In genomic region chr4:53026233-53026632, GRCh38 we compare ENCODE assay signal across 2 cellular contexts.
TF ChIP-seq lines count a peak whose summit lies in the region.

No MANE protein-coding gene starts in this region.

TF ChIP-seq in GM23338, 12 proteins besides CTCF, POLR2A, EP300 and RAD21 (continued from another document):
- no peak for TF ChIP-seq REST (IDR thresholded peaks at IDR 0.05; ENCODE audit: unreplicated experiment)
- no peak for TF ChIP-seq ETS1 (IDR thresholded peaks at IDR 0.05)
- no peak for TF ChIP-seq ZNF462 (CRISPR knock-in tag; IDR thresholded peaks at IDR 0.05)
- TF ChIP-seq EZH2 (IDR thresholded peaks at IDR 0.05; ENCODE audit: low read depth, unreplicated experiment) = no peak
- no peak for TF ChIP-seq ZNF331 (CRISPR knock-in tag; IDR thresholded peaks at IDR 0.05; ENCODE audit: low read depth)
- no peak for TF ChIP-seq STAT1 (IDR thresholded peaks at IDR 0.05; ENCODE audit: unreplicated experiment)
- no peak for TF ChIP-seq EZH2phosphoT487 (IDR thresholded peaks at IDR 0.05; ENCODE audit: unreplicated experiment)
- TF ChIP-seq ZNF114 (CRISPR knock-in tag; IDR thresholded peaks at IDR 0.05) = no peak
- no peak for TF ChIP-seq NANOG (IDR thresholded peaks at IDR 0.05; ENCODE audit: borderline replicate concordance)

TF ChIP-seq in SK-N-SH, 30 proteins besides CTCF, POLR2A, EP300 and RAD21 (continued from another document):
- TF ChIP-seq PBX3 (IDR thresholded peaks at IDR 0.05) (no peak), IRF3 (IDR thresholded peaks at IDR 0.05; ENCODE audit: low read depth, low read length) (no peak), MAX (IDR thresholded peaks at IDR 0.05; ENCODE audit: low read depth) (no peak), FOXM1 (IDR thresholded peaks at IDR 0.05; ENCODE audit: low read depth) (peak; percentile 52; the same call in 1 of the 2 replicates), TAF1 (IDR thresholded peaks at IDR 0.05; ENCODE audit: borderline replicate concordance, low read depth, low read length) (no peak), TEAD4 (IDR thresholded peaks at IDR 0.05; ENCODE audit: borderline replicate concordance, insufficient read depth) (peak; percentile 67; the same call in 1 of the 2 replicates), NRF1 (IDR thresholded peaks at IDR 0.05; ENCODE audit: low read depth, low read length) (no peak), GATA2 (CRISPR knock-in tag; IDR thresholded peaks at IDR 0.05) (peak; percentile 97), TCF12 (IDR thresholded peaks at IDR 0.05) (peak; percentile 74), CHD2 (IDR thresholded peaks at IDR 0.05; ENCODE audit: low read length, partially characterized antibody) (peak; percentile 88), POLR2AphosphoS5 (IDR thresholded peaks at IDR 0.05; ENCODE audit: low read depth, low read length) (no peak), YY1 (IDR thresholded peaks at IDR 0.05; ENCODE audit: low read depth) (no peak), FOSL2 (IDR thresholded peaks at IDR 0.05; ENCODE audit: borderline replicate concordance, low read depth) (no peak), RCOR1 (IDR thresholded peaks at IDR 0.05; ENCODE audit: low read length) (peak; percentile 100), ELF1 (IDR thresholded peaks at IDR 0.05) (no peak), USF1 (IDR thresholded peaks at IDR 0.05; ENCODE audit: borderline replicate concordance, low read depth) (no peak), FOXJ3 (CRISPR knock-in tag; IDR thresholded peaks at IDR 0.05) (peak; percentile 97), REST (IDR thresholded peaks at IDR 0.05; ENCODE audit: low read depth, low read length) (no peak), NFIC (IDR thresholded peaks at IDR 0.05; ENCODE audit: borderline replicate concordance) (no peak), ZBTB33 (IDR thresholded peaks at IDR 0.05; ENCODE audit: borderline replicate concordance, low read depth) (no peak), GABPA (IDR thresholded peaks at IDR 0.05; ENCODE audit: low read depth) (no peak), RFX5 (IDR thresholded peaks at IDR 0.05; ENCODE audit: low read length) (no peak), EZH2phosphoT487 (IDR thresholded peaks at IDR 0.05; ENCODE audit: borderline replicate concordance, low read depth) (no peak), USF2 (IDR thresholded peaks at IDR 0.05; ENCODE audit: borderline replicate concordance, low read depth, low read length) (no peak), MXI1 (IDR thresholded peaks at IDR 0.05; ENCODE audit: low read depth, low read length) (peak; percentile 77; the same call in 1 of the 2 replicates), RXRA (IDR thresholded peaks at IDR 0.05; ENCODE audit: borderline replicate concordance, low read depth) (no peak), JUND (IDR thresholded peaks at IDR 0.05) (no peak), SIN3A (IDR thresholded peaks at IDR 0.05; ENCODE audit: borderline replicate concordance, low read depth, low read length) (no peak)
